ENCODE assay signal across 2 cellular contexts in genomic region chr4:39467470-39467869, GRCh38.
A peak's percentile ranks its signal among the peaks of the same experiment; 100 is the strongest.
TF ChIP-seq lines count a peak whose summit lies in the region.

No MANE protein-coding gene starts in this region.

TF ChIP-seq in GM12878, 131 proteins besides CTCF, POLR2A, EP300 and RAD21:
- TF ChIP-seq NR2C1 (IDR thresholded peaks at IDR 0.05) = no peak
- TF ChIP-seq TCF3 (IDR thresholded peaks at IDR 0.05; ENCODE audit: borderline replicate concordance, insufficient read depth, low read depth, low read length) = no peak
- TF ChIP-seq ETV6 (conservative IDR thresholded peaks at IDR 0.05 in 1 of 2, IDR thresholded peaks at IDR 0.05 in 1 of 2; ENCODE audit: borderline replicate concordance in 1 of 2, low read depth in 1 of 2) = no peak

TF ChIP-seq in HepG2, 621 proteins besides CTCF, POLR2A, EP300 and RAD21 (continues in another document):
- TF ChIP-seq HMG20A (CRISPR knock-in tag; IDR thresholded peaks at IDR 0.05; ENCODE audit: borderline replicate concordance) (0 out of 2 replicates have a peak, but pooled peaks have one; percentile 26), RFX3 (CRISPR knock-in tag; IDR thresholded peaks at IDR 0.05) (no peak), FOXA3 (CRISPR knock-in tag; IDR thresholded peaks at IDR 0.05) (peak; percentile 55; the same call in 1 of the 2 replicates), ZSCAN25 (CRISPR knock-in tag; IDR thresholded peaks at IDR 0.05) (peak; percentile 95), BCL6 (CRISPR knock-in tag; IDR thresholded peaks at IDR 0.05) (peak; percentile 40; the same call in 1 of the 2 replicates), SMAD9 (CRISPR knock-in tag; IDR thresholded peaks at IDR 0.05) (no peak), ELF3 (CRISPR knock-in tag; IDR thresholded peaks at IDR 0.05) (peak; percentile 58), CEBPG (CRISPR knock-in tag; IDR thresholded peaks at IDR 0.05) (peak; percentile 24; the same call in 1 of the 2 replicates), TEAD3 (CRISPR knock-in tag; optimal IDR thresholded peaks at IDR 0.05; ENCODE audit: borderline replicate concordance) (peak; percentile 21), LCORL (IDR thresholded peaks at IDR 0.05) (no peak), LCORL (CRISPR knock-in tag; IDR thresholded peaks at IDR 0.05) (peak; percentile 39; the same call in 1 of the 2 replicates), ZBTB20 (CRISPR knock-in tag; IDR thresholded peaks at IDR 0.05; ENCODE audit: borderline replicate concordance, low read depth) (peak; percentile 48; the same call in 1 of the 2 replicates), NR2F6 (IDR thresholded peaks at IDR 0.05) (0 out of 2 replicates have a peak, but pooled peaks have one; percentile 13), NR2F6 (CRISPR knock-in tag; IDR thresholded peaks at IDR 0.05) (peak; percentile 52; the same call in 1 of the 2 replicates), ARNT (IDR thresholded peaks at IDR 0.05) (no peak), NCOA2 (CRISPR knock-in tag; IDR thresholded peaks at IDR 0.05) (0 out of 2 replicates have a peak, but pooled peaks have one; percentile 25), ASH2L (IDR thresholded peaks at IDR 0.05; ENCODE audit: insufficient read length, low read depth, low read length) (peak; percentile 40), HMGXB3 (CRISPR knock-in tag; IDR thresholded peaks at IDR 0.05; ENCODE audit: borderline replicate concordance) (no peak), SAP130 (CRISPR knock-in tag; IDR thresholded peaks at IDR 0.05; ENCODE audit: low read depth) (peak; percentile 78), SP2 (CRISPR knock-in tag; IDR thresholded peaks at IDR 0.05) (no peak), SOX5 (CRISPR knock-in tag; IDR thresholded peaks at IDR 0.05; ENCODE audit: borderline replicate concordance) (peak; percentile 50; the same call in 1 of the 2 replicates), HOMEZ (CRISPR knock-in tag; IDR thresholded peaks at IDR 0.05; ENCODE audit: low read depth) (peak; percentile 49; the same call in 1 of the 2 replicates), ZSCAN21 (CRISPR knock-in tag; IDR thresholded peaks at IDR 0.05; ENCODE audit: borderline replicate concordance) (no peak), GATAD2A (CRISPR knock-in tag; IDR thresholded peaks at IDR 0.05) (peak; percentile 27; the same call in 1 of the 2 replicates), ZNF12 (CRISPR knock-in tag; IDR thresholded peaks at IDR 0.05) (peak; percentile 44; the same call in 1 of the 2 replicates), RXRB (CRISPR knock-in tag; IDR thresholded peaks at IDR 0.05; ENCODE audit: borderline replicate concordance) (peak; percentile 54; the same call in 1 of the 2 replicates), TARDBP (CRISPR knock-in tag; IDR thresholded peaks at IDR 0.05) (0 out of 2 replicates have a peak, but pooled peaks have one; percentile 23), MLX (CRISPR knock-in tag; IDR thresholded peaks at IDR 0.05) (0 out of 2 replicates have a peak, but pooled peaks have one; percentile 30), RARA (CRISPR knock-in tag; IDR thresholded peaks at IDR 0.05) (peak; percentile 71), MED1 (CRISPR knock-in tag; IDR thresholded peaks at IDR 0.05) (peak; percentile 64), ZNF724P (CRISPR knock-in tag; IDR thresholded peaks at IDR 0.05; ENCODE audit: borderline replicate concordance) (no peak), MAFK (conservative IDR thresholded peaks at IDR 0.05 in 1 of 2, IDR thresholded peaks at IDR 0.05 in 1 of 2; ENCODE audit: low read length in 2 of 2) (0 out of 4 replicates have a peak, but pooled peaks of 1 of the 2 experiments have one; percentile 6)
- TF ChIP-seq, protein P1, sequence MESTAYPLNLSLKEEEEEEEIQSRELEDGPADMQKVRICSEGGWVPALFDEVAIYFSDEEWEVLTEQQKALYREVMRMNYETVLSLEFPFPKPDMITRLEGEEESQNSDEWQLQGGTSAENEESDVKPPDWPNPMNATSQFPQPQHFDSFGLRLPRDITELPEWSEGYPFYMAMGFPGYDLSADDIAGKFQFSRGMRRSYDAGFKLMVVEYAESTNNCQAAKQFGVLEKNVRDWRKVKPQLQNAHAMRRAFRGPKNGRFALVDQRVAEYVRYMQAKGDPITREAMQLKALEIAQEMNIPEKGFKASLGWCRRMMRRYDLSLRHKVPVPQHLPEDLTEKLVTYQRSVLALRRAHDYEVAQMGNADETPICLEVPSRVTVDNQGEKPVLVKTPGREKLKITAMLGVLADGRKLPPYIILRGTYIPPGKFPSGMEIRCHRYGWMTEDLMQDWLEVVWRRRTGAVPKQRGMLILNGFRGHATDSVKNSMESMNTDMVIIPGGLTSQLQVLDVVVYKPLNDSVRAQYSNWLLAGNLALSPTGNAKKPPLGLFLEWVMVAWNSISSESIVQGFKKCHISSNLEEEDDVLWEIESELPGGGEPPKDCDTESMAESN (CRISPR knock-in tag; conservative IDR thresholded peaks at IDR 0.05) = no peak
- TF ChIP-seq, protein P2, sequence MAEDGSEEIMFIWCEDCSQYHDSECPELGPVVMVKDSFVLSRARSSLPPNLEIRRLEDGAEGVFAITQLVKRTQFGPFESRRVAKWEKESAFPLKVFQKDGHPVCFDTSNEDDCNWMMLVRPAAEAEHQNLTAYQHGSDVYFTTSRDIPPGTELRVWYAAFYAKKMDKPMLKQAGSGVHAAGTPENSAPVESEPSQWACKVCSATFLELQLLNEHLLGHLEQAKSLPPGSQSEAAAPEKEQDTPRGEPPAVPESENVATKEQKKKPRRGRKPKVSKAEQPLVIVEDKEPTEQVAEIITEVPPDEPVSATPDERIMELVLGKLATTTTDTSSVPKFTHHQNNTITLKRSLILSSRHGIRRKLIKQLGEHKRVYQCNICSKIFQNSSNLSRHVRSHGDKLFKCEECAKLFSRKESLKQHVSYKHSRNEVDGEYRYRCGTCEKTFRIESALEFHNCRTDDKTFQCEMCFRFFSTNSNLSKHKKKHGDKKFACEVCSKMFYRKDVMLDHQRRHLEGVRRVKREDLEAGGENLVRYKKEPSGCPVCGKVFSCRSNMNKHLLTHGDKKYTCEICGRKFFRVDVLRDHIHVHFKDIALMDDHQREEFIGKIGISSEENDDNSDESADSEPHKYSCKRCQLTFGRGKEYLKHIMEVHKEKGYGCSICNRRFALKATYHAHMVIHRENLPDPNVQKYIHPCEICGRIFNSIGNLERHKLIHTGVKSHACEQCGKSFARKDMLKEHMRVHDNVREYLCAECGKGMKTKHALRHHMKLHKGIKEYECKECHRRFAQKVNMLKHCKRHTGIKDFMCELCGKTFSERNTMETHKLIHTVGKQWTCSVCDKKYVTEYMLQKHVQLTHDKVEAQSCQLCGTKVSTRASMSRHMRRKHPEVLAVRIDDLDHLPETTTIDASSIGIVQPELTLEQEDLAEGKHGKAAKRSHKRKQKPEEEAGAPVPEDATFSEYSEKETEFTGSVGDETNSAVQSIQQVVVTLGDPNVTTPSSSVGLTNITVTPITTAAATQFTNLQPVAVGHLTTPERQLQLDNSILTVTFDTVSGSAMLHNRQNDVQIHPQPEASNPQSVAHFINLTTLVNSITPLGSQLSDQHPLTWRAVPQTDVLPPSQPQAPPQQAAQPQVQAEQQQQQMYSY (CRISPR knock-in tag; IDR thresholded peaks at IDR 0.05) = peak; percentile 25; the same call in 1 of the 2 replicates
- TF ChIP-seq, protein P3, sequence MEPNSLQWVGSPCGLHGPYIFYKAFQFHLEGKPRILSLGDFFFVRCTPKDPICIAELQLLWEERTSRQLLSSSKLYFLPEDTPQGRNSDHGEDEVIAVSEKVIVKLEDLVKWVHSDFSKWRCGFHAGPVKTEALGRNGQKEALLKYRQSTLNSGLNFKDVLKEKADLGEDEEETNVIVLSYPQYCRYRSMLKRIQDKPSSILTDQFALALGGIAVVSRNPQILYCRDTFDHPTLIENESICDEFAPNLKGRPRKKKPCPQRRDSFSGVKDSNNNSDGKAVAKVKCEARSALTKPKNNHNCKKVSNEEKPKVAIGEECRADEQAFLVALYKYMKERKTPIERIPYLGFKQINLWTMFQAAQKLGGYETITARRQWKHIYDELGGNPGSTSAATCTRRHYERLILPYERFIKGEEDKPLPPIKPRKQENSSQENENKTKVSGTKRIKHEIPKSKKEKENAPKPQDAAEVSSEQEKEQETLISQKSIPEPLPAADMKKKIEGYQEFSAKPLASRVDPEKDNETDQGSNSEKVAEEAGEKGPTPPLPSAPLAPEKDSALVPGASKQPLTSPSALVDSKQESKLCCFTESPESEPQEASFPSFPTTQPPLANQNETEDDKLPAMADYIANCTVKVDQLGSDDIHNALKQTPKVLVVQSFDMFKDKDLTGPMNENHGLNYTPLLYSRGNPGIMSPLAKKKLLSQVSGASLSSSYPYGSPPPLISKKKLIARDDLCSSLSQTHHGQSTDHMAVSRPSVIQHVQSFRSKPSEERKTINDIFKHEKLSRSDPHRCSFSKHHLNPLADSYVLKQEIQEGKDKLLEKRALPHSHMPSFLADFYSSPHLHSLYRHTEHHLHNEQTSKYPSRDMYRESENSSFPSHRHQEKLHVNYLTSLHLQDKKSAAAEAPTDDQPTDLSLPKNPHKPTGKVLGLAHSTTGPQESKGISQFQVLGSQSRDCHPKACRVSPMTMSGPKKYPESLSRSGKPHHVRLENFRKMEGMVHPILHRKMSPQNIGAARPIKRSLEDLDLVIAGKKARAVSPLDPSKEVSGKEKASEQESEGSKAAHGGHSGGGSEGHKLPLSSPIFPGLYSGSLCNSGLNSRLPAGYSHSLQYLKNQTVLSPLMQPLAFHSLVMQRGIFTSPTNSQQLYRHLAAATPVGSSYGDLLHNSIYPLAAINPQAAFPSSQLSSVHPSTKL (CRISPR knock-in tag; IDR thresholded peaks at IDR 0.05) = peak; percentile 83
- TF ChIP-seq, protein P4, sequence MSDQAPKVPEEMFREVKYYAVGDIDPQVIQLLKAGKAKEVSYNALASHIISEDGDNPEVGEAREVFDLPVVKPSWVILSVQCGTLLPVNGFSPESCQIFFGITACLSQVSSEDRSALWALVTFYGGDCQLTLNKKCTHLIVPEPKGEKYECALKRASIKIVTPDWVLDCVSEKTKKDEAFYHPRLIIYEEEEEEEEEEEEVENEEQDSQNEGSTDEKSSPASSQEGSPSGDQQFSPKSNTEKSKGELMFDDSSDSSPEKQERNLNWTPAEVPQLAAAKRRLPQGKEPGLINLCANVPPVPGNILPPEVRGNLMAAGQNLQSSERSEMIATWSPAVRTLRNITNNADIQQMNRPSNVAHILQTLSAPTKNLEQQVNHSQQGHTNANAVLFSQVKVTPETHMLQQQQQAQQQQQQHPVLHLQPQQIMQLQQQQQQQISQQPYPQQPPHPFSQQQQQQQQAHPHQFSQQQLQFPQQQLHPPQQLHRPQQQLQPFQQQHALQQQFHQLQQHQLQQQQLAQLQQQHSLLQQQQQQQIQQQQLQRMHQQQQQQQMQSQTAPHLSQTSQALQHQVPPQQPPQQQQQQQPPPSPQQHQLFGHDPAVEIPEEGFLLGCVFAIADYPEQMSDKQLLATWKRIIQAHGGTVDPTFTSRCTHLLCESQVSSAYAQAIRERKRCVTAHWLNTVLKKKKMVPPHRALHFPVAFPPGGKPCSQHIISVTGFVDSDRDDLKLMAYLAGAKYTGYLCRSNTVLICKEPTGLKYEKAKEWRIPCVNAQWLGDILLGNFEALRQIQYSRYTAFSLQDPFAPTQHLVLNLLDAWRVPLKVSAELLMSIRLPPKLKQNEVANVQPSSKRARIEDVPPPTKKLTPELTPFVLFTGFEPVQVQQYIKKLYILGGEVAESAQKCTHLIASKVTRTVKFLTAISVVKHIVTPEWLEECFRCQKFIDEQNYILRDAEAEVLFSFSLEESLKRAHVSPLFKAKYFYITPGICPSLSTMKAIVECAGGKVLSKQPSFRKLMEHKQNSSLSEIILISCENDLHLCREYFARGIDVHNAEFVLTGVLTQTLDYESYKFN (CRISPR knock-in tag; conservative IDR thresholded peaks at IDR 0.05) = peak; percentile 83
